Comparison of ENCODE assay signal across 9 cellular contexts in genomic region chr6:157514659-157515496, GRCh38.
DNase-seq lines count a peak whose midpoint lies in the region; ATAC-seq and TF ChIP-seq lines count a peak whose summit lies in the region.
"Had no signal": no experiment of that assay in that cellular context is flagged by ENCODE, and none has a peak within 500 bp of the region (broad histone marks: within the 10 kb centered on the region; RNA-seq: fewer than 3 reads in every experiment).

No MANE protein-coding gene starts in this region.

- peak; percentile 56 to 77 for ATAC-seq in activated naive CD4-positive, alpha-beta T cell treated with anti-CD3 and anti-CD28 coated beads, Interleukin-2, amount 50 U/mL, for 72 hours
- ATAC-seq in gastroesophageal sphincter (peak; percentile 47), GM21529 (IDR thresholded peaks at IDR 0.05; ENCODE audit: unreplicated experiment) (no peak)
- ATAC-seq in stimulated activated naive CD8-positive, alpha-beta T cell treated with anti-CD3 and anti-CD28 coated beads, Interleukin-15, amount 100 ng/mL, for 72 hours: peak; percentile 61

- no peaks in the 10 kb centered on the region for H3K4me1 ChIP-seq in gastroesophageal sphincter

- intact Hi-C loops in activated naive CD4-positive, alpha-beta T cell treated with anti-CD3 and anti-CD28 coated beads for 36 hours (cut with micrococcal nuclease): no loop called here

- TF ChIP-seq POLR2A in gastroesophageal sphincter (IDR thresholded peaks at IDR 0.05): no peak

- no peak overlapping the region for H3K27ac ChIP-seq in gastroesophageal sphincter
- H3K27ac ChIP-seq: BLaER1 had no signal

- CTCF ChIA-PET in activated naive CD4-positive, alpha-beta T cell treated with anti-CD3 and anti-CD28 coated beads for 36 hours (lab: Charles Lee): no interaction called here

- H3K36me3 ChIP-seq in gastroesophageal sphincter: no peaks in the 10 kb centered on the region
- H3K36me3 ChIP-seq: BLaER1 had no signal

- peaks cover 6% of the 10 kb centered on the region for H3K4me1 Mint-ChIP-seq in activated naive CD4-positive, alpha-beta T cell treated with anti-CD3 and anti-CD28 coated beads for 36 hours (ENCODE audit: low read depth)
- H3K4me1 Mint-ChIP-seq in stimulated activated naive CD8-positive, alpha-beta T cell treated with anti-CD3 and anti-CD28 coated beads, Interleukin-15, amount 100 ng/mL, for 72 hours: peaks cover 20% of the 10 kb centered on the region

- no peak for TF ChIP-seq EP300 in gastroesophageal sphincter (IDR thresholded peaks at IDR 0.05)

- no peak overlapping the region for H3K27ac Mint-ChIP-seq in activated naive CD4-positive, alpha-beta T cell treated with anti-CD3 and anti-CD28 coated beads, Interleukin-2, amount 50 U/mL, for 72 hours
- no peak overlapping the region for H3K27ac Mint-ChIP-seq in activated naive CD4-positive, alpha-beta T cell treated with anti-CD3 and anti-CD28 coated beads for 36 hours
- no peak overlapping the region for H3K27ac Mint-ChIP-seq in stimulated activated naive CD8-positive, alpha-beta T cell treated with anti-CD3 and anti-CD28 coated beads, Interleukin-15, amount 100 ng/mL, for 72 hours

- H3K9me3 ChIP-seq in gastroesophageal sphincter: no peaks in the 10 kb centered on the region
- H3K9me3 ChIP-seq: BLaER1 had no signal

- no peak overlapping the region for H3K4me3 ChIP-seq in gastroesophageal sphincter
- H3K4me3 ChIP-seq: BLaER1 had no signal

- H3K27me3 Mint-ChIP-seq in activated naive CD4-positive, alpha-beta T cell treated with anti-CD3 and anti-CD28 coated beads for 36 hours (ENCODE audit: low read depth): no peaks in the 10 kb centered on the region
- H3K27me3 Mint-ChIP-seq in stimulated activated naive CD8-positive, alpha-beta T cell treated with anti-CD3 and anti-CD28 coated beads, Interleukin-15, amount 100 ng/mL, for 72 hours: no peaks in the 10 kb centered on the region

- no peaks in the 10 kb centered on the region for H3K27me3 ChIP-seq in gastroesophageal sphincter
- H3K27me3 ChIP-seq: BLaER1 had no signal

- 74 to 81% methylated on average over 7 to 10 of the region's 19 CpGs for WGBS in gastroesophageal sphincter (ENCODE audit: low coverage in 1 of 2), 2 donors

- peaks cover 0 to 7% of the 10 kb centered on the region in 2 donors for H3K36me3 Mint-ChIP-seq in activated naive CD4-positive, alpha-beta T cell treated with anti-CD3 and anti-CD28 coated beads, Interleukin-2, amount 50 U/mL, for 72 hours
- H3K36me3 Mint-ChIP-seq in activated naive CD4-positive, alpha-beta T cell treated with anti-CD3 and anti-CD28 coated beads for 36 hours (ENCODE audit: low read depth): no peaks in the 10 kb centered on the region

- no peak overlapping the region for H3K4me3 Mint-ChIP-seq in activated naive CD4-positive, alpha-beta T cell treated with anti-CD3 and anti-CD28 coated beads for 36 hours
- no peak overlapping the region for H3K4me3 Mint-ChIP-seq in stimulated activated naive CD8-positive, alpha-beta T cell treated with anti-CD3 and anti-CD28 coated beads, Interleukin-15, amount 100 ng/mL, for 72 hours

- H3K9me3 Mint-ChIP-seq in activated naive CD4-positive, alpha-beta T cell treated with anti-CD3 and anti-CD28 coated beads, Interleukin-2, amount 50 U/mL, for 72 hours: peaks cover 0 to 4% of the 10 kb centered on the region in 2 donors
- H3K9me3 Mint-ChIP-seq in activated naive CD4-positive, alpha-beta T cell treated with anti-CD3 and anti-CD28 coated beads for 36 hours: no peaks in the 10 kb centered on the region
- H3K9me3 Mint-ChIP-seq in stimulated activated naive CD8-positive, alpha-beta T cell treated with anti-CD3 and anti-CD28 coated beads, Interleukin-15, amount 100 ng/mL, for 72 hours: no peaks in the 10 kb centered on the region

- no peak for TF ChIP-seq CTCF in gastroesophageal sphincter (IDR thresholded peaks at IDR 0.05)

- no peak for DNase-seq in activated naive CD4-positive, alpha-beta T cell treated with anti-CD3 and anti-CD28 coated beads, Interleukin-2, amount 50 U/mL, for 72 hours (ENCODE audit: low spot score in 2 of 2)
- DNase-seq in activated naive CD4-positive, alpha-beta T cell treated with anti-CD3 and anti-CD28 coated beads for 36 hours: no peak
- DNase-seq in SKM-1 treated with dmso at 0.1 percent for 144 hours (lab: John Stamatoyannopoulos, UW; ENCODE audit: unreplicated experiment) (peak; percentile 86), NCI-H2029 treated with DMSO at 0.1 percent for 48 hours (lab: John Stamatoyannopoulos, UW) (no peak)
- DNase-seq in stimulated activated naive CD8-positive, alpha-beta T cell treated with anti-CD3 and anti-CD28 coated beads, Interleukin-15, amount 100 ng/mL, for 72 hours: no peak
- no peak for DNase-seq in activated CD8-positive, alpha-beta memory T cell treated with anti-CD3 and anti-CD28 coated beads, Interleukin-2, amount 50 U/mL, for 48 hours
